ENCODE assay signal across 8 cellular contexts in the genomic region with DNA sequence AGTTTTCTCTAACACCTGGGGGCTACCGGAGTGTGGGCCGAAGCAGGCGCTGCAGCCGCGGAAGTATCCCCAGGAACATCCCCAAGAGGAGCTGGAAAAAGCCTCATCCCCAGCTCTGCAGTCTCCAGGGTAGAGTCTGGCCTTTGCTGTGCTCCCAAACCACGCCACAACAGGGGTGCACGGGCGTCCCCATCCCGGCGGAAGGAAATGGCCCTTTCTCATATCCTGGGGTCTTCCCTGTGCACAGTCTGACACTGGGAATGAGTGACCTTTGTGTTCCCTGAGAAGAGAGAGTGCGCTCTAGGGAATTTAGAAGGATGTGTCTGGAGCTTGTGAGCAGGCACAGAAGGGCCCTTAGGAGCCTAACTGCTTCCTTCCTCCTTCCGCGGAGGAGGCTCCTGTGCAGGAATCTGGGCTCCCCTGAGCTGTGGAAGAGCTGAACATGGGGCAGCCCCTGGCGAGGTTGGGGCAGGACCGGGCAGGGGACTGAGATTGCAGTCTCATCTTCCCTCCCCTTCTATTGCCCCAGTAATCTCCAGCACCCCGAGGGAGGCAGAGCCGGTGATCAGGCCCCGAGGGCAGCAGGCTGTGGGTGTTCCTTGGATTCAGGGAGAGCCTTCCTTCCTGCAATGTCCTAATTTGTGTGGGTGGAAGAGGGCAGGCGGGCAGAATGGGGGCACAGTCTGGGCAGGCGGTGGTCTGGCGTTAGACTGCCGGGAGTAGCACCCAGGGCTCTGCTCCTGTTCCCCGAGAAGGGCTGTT. TPM values are rescaled to one million over a fixed set of nuclear protein-coding genes. Genes with fewer than 3 reads are reported as not detected.
DNase-seq lines count a peak whose midpoint lies in the region; TF ChIP-seq lines count a peak whose summit lies in the region.

No MANE protein-coding gene starts in this region.

- H3K27me3 ChIP-seq in HUES6 (ENCODE audit: control insufficient read depth, insufficient read depth, low read length), result no peaks in the 10 kb centered on the region
- no peaks in the 10 kb centered on the region for H3K27me3 ChIP-seq in mucosa of stomach (ENCODE audit: control insufficient read depth, insufficient read depth, low read length)

- H3K4me1 ChIP-seq in HUES6 (ENCODE audit: control insufficient read depth, insufficient read depth, low read length) (peaks cover 53% of the 10 kb centered on the region), mucosa of stomach (ENCODE audit: control insufficient read depth, insufficient read depth, low read length) (peaks cover 36% of the 10 kb centered on the region)

- peaks cover 45% of the 10 kb centered on the region for H3K36me3 ChIP-seq in HUES6 (ENCODE audit: control insufficient read depth, insufficient read depth, low read length)
- H3K36me3 ChIP-seq in mucosa of stomach (ENCODE audit: control insufficient read depth, insufficient read depth, low read length), result no peaks in the 10 kb centered on the region

- H3K9me3 ChIP-seq in HUES6 (ENCODE audit: control insufficient read depth, insufficient read depth, low read depth, low read length) (no peaks in the 10 kb centered on the region), mucosa of stomach (ENCODE audit: control insufficient read depth, low read length) (no peaks in the 10 kb centered on the region)

- DNase-seq in AG04449 (ENCODE audit: low read depth, low spot score) (no peak), cardiac fibroblast (ENCODE audit: low read depth in 2 of 2) (peak in 1 of 2 donors; percentile 12), NCI-H526 treated with DMSO at 0.1 percent for 48 hours (lab: John Stamatoyannopoulos, UW) (no peak), islet precursor cell (no peak), glomerular visceral epithelial cell (ENCODE audit: extremely low spot score) (no peak), A172 (ENCODE audit: low spot score) (no peak)

- H3K27ac ChIP-seq in HUES6 (ENCODE audit: low read depth, low read length), result peak overlapping the region; percentile 97

- TF ChIP-seq CTCF in AG04449 (IDR thresholded peaks at IDR 0.05; ENCODE audit: insufficient read depth, low read length, missing control alignments) (no peak), cardiac fibroblast (IDR thresholded peaks at IDR 0.05; ENCODE audit: low read depth, low read length) (no peak)

- POLR2A ChIA-PET in AG04449 (lab: Yijun Ruan, JAX), result interaction anchor here (0.7 to 2.3 kb wide), 3 partner anchors 8 to 36 kb away, joined by 3 to 12 read pairs (median 10); a partner anchor contains a TSS

- CTCF ChIA-PET in AG04449 (lab: Yijun Ruan, JAX), result interaction anchor here (0.8 to 3.4 kb wide), 6 partner anchors 8 to 49 kb away, joined by 3 to 28 read pairs (median 4); a partner anchor contains a TSS

- peak overlapping the region; percentile 89 for H3K4me3 ChIP-seq in AG04449 (ENCODE audit: low read depth, low read length)
- H3K4me3 ChIP-seq in HUES6 (ENCODE audit: low read depth, low read length), result peak overlapping the region; percentile 70
- peak overlapping the region; percentile 89 to 94 for H3K4me3 ChIP-seq in cardiac fibroblast (replicated peaks in 1 of 2; ENCODE audit: low read depth in 2 of 2, low read length in 2 of 2)
- H3K4me3 ChIP-seq in mucosa of stomach (ENCODE audit: low read length), result peak overlapping the region; percentile 98

- H3K9ac ChIP-seq in HUES6 (ENCODE audit: low read length), result peak overlapping the region; percentile 84
- peak overlapping the region; percentile 95 for H3K9ac ChIP-seq in mucosa of stomach (ENCODE audit: low read length)

RNA-seq across cellular contexts. Expression of gene REPIN1, which starts 1.3 kb away (rescaled TPM):
- 237 and 258 TPM in 2 replicates for total RNA-seq in A172 (2014; rRNA removed; shearing (Covaris generic))

RNA-seq across cellular contexts. Expression of gene ZNF775, which starts 9.2 kb away (rescaled TPM):
- 5.7 and 11.1 TPM in 2 replicates for total RNA-seq in A172 (2014; rRNA removed; shearing (Covaris generic))

RNA-seq across cellular contexts. Expression of gene RARRES2, which starts 28.5 kb away (rescaled TPM):
- 48.7 and 50.4 TPM in 2 replicates for total RNA-seq in A172 (2014; rRNA removed; shearing (Covaris generic))

RNA-seq across cellular contexts. Expression of gene ACTR3C, which starts 46.6 kb away (rescaled TPM):
- 0.88 and 2.8 TPM in 2 replicates for total RNA-seq in A172 (2014; rRNA removed; shearing (Covaris generic))

RNA-seq across cellular contexts. Expression of gene LRRC61, which starts 46.8 kb away (rescaled TPM):
- total RNA-seq in A172 (2014; rRNA removed; shearing (Covaris generic)), result 0.67 TPM in 1 of 2 replicates, not detected in the other
